ENCODE assay signal across 16 cellular contexts in genomic region chr3:107825556-107825955, GRCh38.
DNase-seq lines count a peak whose midpoint lies in the region; ATAC-seq and TF ChIP-seq lines count a peak whose summit lies in the region.
"Had no signal": no experiment of that assay in that cellular context is flagged by ENCODE, and none has a peak within 500 bp of the region (broad histone marks: within the 10 kb centered on the region; RNA-seq: fewer than 3 reads in every experiment).

No MANE protein-coding gene starts in this region.

- H3K79me2 ChIP-seq in Loucy (ENCODE audit: insufficient read depth, low read length) (no peaks in the 10 kb centered on the region), trophoblast cell (ENCODE audit: control insufficient read depth, insufficient read depth, low read length, poor library complexity) (no peaks in the 10 kb centered on the region), H9 (ENCODE audit: insufficient read depth, low read length) (no peaks in the 10 kb centered on the region)

- no peak overlapping the region for H2AK5ac ChIP-seq in trophoblast cell (ENCODE audit: low read length)
- no peak overlapping the region for H2AK5ac ChIP-seq in H9 (ENCODE audit: insufficient read length, low read length)

- H3K14ac ChIP-seq in trophoblast cell (ENCODE audit: low read length): no peak overlapping the region
- H3K14ac ChIP-seq in H9 (ENCODE audit: insufficient read depth, low read length): no peak overlapping the region; the same call in 1 of the 2 replicates

- H3K27ac ChIP-seq in VCaP: peak overlapping the region; percentile 85
- H3K27ac ChIP-seq in trophoblast cell (ENCODE audit: low read depth, low read length): no peak overlapping the region
- no peak overlapping the region for H3K27ac ChIP-seq in H9 (ENCODE audit: insufficient read length, low read depth, low read length)

- H2BK12ac ChIP-seq in trophoblast cell (ENCODE audit: low read length) (no peak overlapping the region), H9 (ENCODE audit: insufficient read length, low read depth, low read length) (no peak overlapping the region)

- no peak overlapping the region for H2BK15ac ChIP-seq in H9 (ENCODE audit: low read depth, low read length)

- no peak overlapping the region for H3K27ac Mint-ChIP-seq in H9
- H3K27ac Mint-ChIP-seq: CD4-positive, alpha-beta T cell; HFFc6 had no signal

- H3F3A ChIP-seq in Loucy (ENCODE audit: low read depth): no peaks in the 10 kb centered on the region

- H3K9me3 ChIP-seq in BE2C (no peaks in the 10 kb centered on the region), Loucy (ENCODE audit: insufficient read depth, low read depth, low read length) (no peaks in the 10 kb centered on the region), trophoblast cell (ENCODE audit: insufficient read depth, low read depth, low read length) (no peaks in the 10 kb centered on the region), H9 (ENCODE audit: control insufficient read depth, low read depth, low read length) (no peaks in the 10 kb centered on the region)

- H3T11ph ChIP-seq in H9 (ENCODE audit: low read length): no peak overlapping the region

- H3K4me3 ChIP-seq in BE2C (ENCODE audit: low read depth, low read length) (no peak overlapping the region), Loucy (ENCODE audit: low read length, poor library complexity, severe bottlenecking) (no peak overlapping the region), trophoblast cell (ENCODE audit: low read depth, low read length) (no peak overlapping the region)

- no peaks in the 10 kb centered on the region for H3K23me2 ChIP-seq in H9 (ENCODE audit: insufficient read length, low read depth, low read length, poor library complexity, severe bottlenecking)

- H4K20me1 ChIP-seq in Loucy (ENCODE audit: insufficient read depth, low read length, poor library complexity, severe bottlenecking) (no peaks in the 10 kb centered on the region), H9 (ENCODE audit: control insufficient read depth, insufficient read depth, insufficient read length) (no peaks in the 10 kb centered on the region)

- H3K23ac ChIP-seq in trophoblast cell (ENCODE audit: low read length) (no peak overlapping the region), H9 (ENCODE audit: insufficient read length, low read depth, low read length) (no peak overlapping the region)

- H4K91ac ChIP-seq in trophoblast cell (ENCODE audit: low read depth, low read length) (no peak overlapping the region), H9 (ENCODE audit: insufficient read length, low read depth, low read length) (no peak overlapping the region)

- no peak overlapping the region for H2BK5ac ChIP-seq in trophoblast cell (ENCODE audit: low read depth, low read length, poor library complexity)
- no peak overlapping the region for H2BK5ac ChIP-seq in H9 (ENCODE audit: insufficient read length, low read length)

- ATAC-seq in HG02610 (IDR thresholded peaks at IDR 0.05; ENCODE audit: unreplicated experiment): no peak
- ATAC-seq: SK-N-SH treated with all-trans-retinoic acid at 6 μM for 48 hours had no signal

- H4K12ac ChIP-seq in trophoblast cell (ENCODE audit: low read depth, low read length): no peak overlapping the region

- H3K36me3 ChIP-seq in BE2C (no peaks in the 10 kb centered on the region), Loucy (ENCODE audit: insufficient read depth, low read length) (no peaks in the 10 kb centered on the region), trophoblast cell (ENCODE audit: control insufficient read depth in 1 of 2, insufficient read depth in 2 of 2, low read length in 2 of 2) (no peaks in the 10 kb centered on the region)

- no peak overlapping the region for H4K5ac ChIP-seq in H9 (ENCODE audit: insufficient read length, low read depth, low read length)

- H3K4me2 ChIP-seq in Loucy (ENCODE audit: low read depth, low read length, poor library complexity, severe bottlenecking) (no peak overlapping the region), trophoblast cell (ENCODE audit: low read length) (no peak overlapping the region), H9 (ENCODE audit: insufficient read depth, insufficient read length, low read length) (no peak overlapping the region)

- no peak overlapping the region for H3K56ac ChIP-seq in H9 (ENCODE audit: insufficient read length, low read depth, low read length)

- H3K4ac ChIP-seq in trophoblast cell (ENCODE audit: low read depth, low read length) (no peak overlapping the region), H9 (ENCODE audit: low read depth, low read length) (no peak overlapping the region)

- H3K27me3 Mint-ChIP-seq in H9 (ENCODE audit: low read depth): no peaks in the 10 kb centered on the region; the same call in 1 of the 2 replicates

- peaks cover 4% of the 10 kb centered on the region; the same call in 1 of the 2 replicates for H3K4me1 ChIP-seq in BE2C
- H3K4me1 ChIP-seq in Loucy (ENCODE audit: insufficient read depth, low read length, poor library complexity, severe bottlenecking): peaks cover 17% of the 10 kb centered on the region
- H3K4me1 ChIP-seq in trophoblast cell (ENCODE audit: control insufficient read depth in 1 of 2, insufficient read depth in 2 of 2, low read length in 2 of 2): peaks cover 3% of the 10 kb centered on the region in 2 experiments
- no peaks in the 10 kb centered on the region for H3K4me1 ChIP-seq in H9 (ENCODE audit: insufficient read depth, low read length)

- H3K27me3 ChIP-seq in BE2C (no peaks in the 10 kb centered on the region), Loucy (ENCODE audit: insufficient read depth, low read length, poor library complexity, severe bottlenecking) (no peaks in the 10 kb centered on the region), trophoblast cell (ENCODE audit: insufficient read depth, low read length) (no peaks in the 10 kb centered on the region), H9 (ENCODE audit: insufficient read depth, low read length) (no peaks in the 10 kb centered on the region)

- no peaks in the 10 kb centered on the region for H3K36me3 Mint-ChIP-seq in H9 (ENCODE audit: insufficient read depth in 1 of 3, low read depth in 3 of 3)

- TF ChIP-seq CTCF in BE2C (IDR thresholded peaks at IDR 0.05; ENCODE audit: low read depth, low read length): no peak
- no peak for TF ChIP-seq CTCF in Loucy (conservative IDR thresholded peaks at IDR 0.05; ENCODE audit: low read length)
- no peak for TF ChIP-seq CTCF in VCaP (conservative IDR thresholded peaks at IDR 0.05)
- no peak for TF ChIP-seq CTCF in H9 (conservative IDR thresholded peaks at IDR 0.05)

- peak; percentile 53 for DNase-seq in BE2C
- peak; percentile 50 to 68 for DNase-seq in trophoblast cell
- no peak for DNase-seq in SKM-1 (lab: John Stamatoyannopoulos, UW; ENCODE audit: unreplicated experiment)
- DNase-seq in H9: no peak
- DNase-seq: CD4-positive, alpha-beta T cell; GF-D8; HFFc6; KG1; MM.1S; NCI-H526 treated with DMSO at 0.1 percent for 48 hours; NK-92 treated with Interleukin-12 subunit alpha and Interleukin-12 subunit beta, amount 100 ng/mL, for 24 hours; SHP77 treated with DMSO at 0.1 percent for 48 hours had no signal

- H3K4me3 Mint-ChIP-seq in H9: no peak overlapping the region
- H3K4me3 Mint-ChIP-seq: CD4-positive, alpha-beta T cell; HFFc6 had no signal

- H2BK20ac ChIP-seq in H9 (ENCODE audit: low read depth, low read length, poor library complexity, severe bottlenecking): no peak overlapping the region

- H3K79me1 ChIP-seq in trophoblast cell (ENCODE audit: low read length): no peaks in the 10 kb centered on the region
- no peaks in the 10 kb centered on the region for H3K79me1 ChIP-seq in H9 (ENCODE audit: insufficient read depth, low read depth, low read length, poor library complexity, severe bottlenecking)

- H3K9me2 ChIP-seq in Loucy (replicated peaks; ENCODE audit: low read depth, low read length): no peaks in the 10 kb centered on the region

- H2BK120ac ChIP-seq in trophoblast cell (ENCODE audit: insufficient read depth, low read length, poor library complexity): no peak overlapping the region
- no peak overlapping the region for H2BK120ac ChIP-seq in H9 (ENCODE audit: low read depth, low read length, poor library complexity, severe bottlenecking)

- H3K18ac ChIP-seq in trophoblast cell (ENCODE audit: low read length) (no peak overlapping the region), H9 (ENCODE audit: insufficient read length, low read depth, low read length) (no peak overlapping the region)

- 0 out of 2 replicates have a peak overlapping the region, but pooled peaks have one; percentile 23 for H2AFZ ChIP-seq in Loucy (ENCODE audit: low read length)
- H2AFZ ChIP-seq in trophoblast cell (ENCODE audit: insufficient read depth, low read length, poor library complexity): no peak overlapping the region
- no peak overlapping the region for H2AFZ ChIP-seq in H9 (ENCODE audit: low read length)

- no peak overlapping the region for H3K9ac ChIP-seq in Loucy (ENCODE audit: low read depth, low read length, poor library complexity, severe bottlenecking)
- H3K9ac ChIP-seq in trophoblast cell (ENCODE audit: low read length): no peak overlapping the region
- H3K9ac ChIP-seq in H9 (ENCODE audit: extremely low read depth, insufficient read length, low read length): no peak overlapping the region

- H3K4me1 Mint-ChIP-seq in H9: peaks cover 0 to 3% of the 10 kb centered on the region in 2 experiments; a peak in 1 of 4 replicates

- WGBS in trophoblast cell (ENCODE audit: extremely low coverage, insufficient coverage, insufficient read length): no CpG with 5 or more reads among the region's 5 CpGs
- no CpG with 5 or more reads among the region's 5 CpGs for WGBS in H9 (ENCODE audit: extremely low coverage, insufficient read length, low lambda C conversion rate)

- H4K8ac ChIP-seq in trophoblast cell (ENCODE audit: low read depth, low read length) (no peak overlapping the region), H9 (replicated peaks; ENCODE audit: insufficient read length, low read depth, low read length) (no peak overlapping the region)

- H3K9me3 Mint-ChIP-seq in H9: no peaks in the 10 kb centered on the region
- H3K9me3 Mint-ChIP-seq: CD4-positive, alpha-beta T cell; HFFc6 had no signal

Comparison
In these comparisons a context has a peak if more than half of its experiments do, and no peak if none do; other contexts are left out.
1. DNase-seq: peak in BE2C (single experiment) and trophoblast cell (2 of 2); none in SKM-1 (single experiment) and H9 (single experiment).